Comparison of ENCODE assay signal across 13 cellular contexts in genomic region chr6:135280375-135281136, GRCh38.
DNase-seq lines count a peak whose midpoint lies in the region; ATAC-seq and TF ChIP-seq lines count a peak whose summit lies in the region.
"Had no signal": no experiment of that assay in that cellular context is flagged by ENCODE, and none has a peak within 500 bp of the region (broad histone marks: within the 10 kb centered on the region; RNA-seq: fewer than 3 reads in every experiment).

No MANE protein-coding gene starts in this region.

- DNase-seq in SHP77 (lab: John Stamatoyannopoulos, UW) (peak; percentile 11 to 24), SHP77 treated with DMSO at 0.1 percent for 48 hours (lab: John Stamatoyannopoulos, UW) (no peak), NOMO-1 (lab: John Stamatoyannopoulos, UW; ENCODE audit: unreplicated experiment in 2 of 2) (peak; percentile 83 to 98), cardiac fibroblast (ENCODE audit: low read depth in 2 of 2) (peak; percentile 27 to 71), upper lobe of right lung (no peak), glutamatergic neuron (no peak)
- DNase-seq: brain microvascular endothelial cell, esophagus squamous epithelium, NCI-H524 treated with DMSO at 0.1 percent for 48 hours had no signal

- no peaks in the 10 kb centered on the region for H3K4me1 ChIP-seq in upper lobe of right lung
- H3K4me1 ChIP-seq: parathyroid adenoma had no signal

- no peak overlapping the region for H3K27ac Mint-ChIP-seq in glutamatergic neuron (ENCODE audit: unreplicated experiment)
- H3K27ac Mint-ChIP-seq: T-helper 2 cell treated with Interferon-gamma antibody and Interleukin-4, amounts not matched to agents 5 μg/mL and 100 μg/mL, for 36 hours had no signal

- H3K4me1 Mint-ChIP-seq in glutamatergic neuron (ENCODE audit: low read depth, unreplicated experiment): no peaks in the 10 kb centered on the region

- H3K9me3 Mint-ChIP-seq in glutamatergic neuron (ENCODE audit: unreplicated experiment): no peaks in the 10 kb centered on the region
- H3K9me3 Mint-ChIP-seq: T-helper 2 cell treated with Interferon-gamma antibody and Interleukin-4, amounts not matched to agents 5 μg/mL and 100 μg/mL, for 36 hours had no signal

- intact Hi-C loops in upper lobe of right lung (cut with DNase I): no loop called here

- H3K9me3 ChIP-seq in upper lobe of right lung: no peaks in the 10 kb centered on the region
- H3K9me3 ChIP-seq: esophagus squamous epithelium had no signal

- ATAC-seq in upper lobe of right lung: peak; percentile 30
- ATAC-seq in GM21576 (IDR thresholded peaks at IDR 0.05; ENCODE audit: unreplicated experiment): no peak
- no peak for ATAC-seq in HG03108 (IDR thresholded peaks at IDR 0.05; ENCODE audit: unreplicated experiment)

- no peaks in the 10 kb centered on the region for H3K36me3 Mint-ChIP-seq in glutamatergic neuron (ENCODE audit: unreplicated experiment)

- no peaks in the 10 kb centered on the region for H3K27me3 Mint-ChIP-seq in glutamatergic neuron (ENCODE audit: unreplicated experiment)

- H3K36me3 ChIP-seq in upper lobe of right lung: no peaks in the 10 kb centered on the region
- H3K36me3 ChIP-seq: esophagus squamous epithelium had no signal

- no peak overlapping the region for H3K4me3 ChIP-seq in cardiac fibroblast (replicated peaks in 1 of 2; ENCODE audit: low read depth in 2 of 2, low read length in 2 of 2)
- H3K4me3 ChIP-seq in upper lobe of right lung: no peak overlapping the region
- H3K4me3 ChIP-seq: esophagus squamous epithelium had no signal

- H3K4me3 Mint-ChIP-seq in glutamatergic neuron (ENCODE audit: unreplicated experiment): no peak overlapping the region
- H3K4me3 Mint-ChIP-seq: T-helper 2 cell treated with Interferon-gamma antibody and Interleukin-4, amounts not matched to agents 5 μg/mL and 100 μg/mL, for 36 hours had no signal

- no peaks in the 10 kb centered on the region for H3K27me3 ChIP-seq in upper lobe of right lung
- H3K27me3 ChIP-seq: brain microvascular endothelial cell, esophagus squamous epithelium had no signal

- TF ChIP-seq CTCF in cardiac fibroblast (IDR thresholded peaks at IDR 0.05; ENCODE audit: low read depth, low read length): no peak
- no peak for TF ChIP-seq CTCF in upper lobe of right lung (IDR thresholded peaks at IDR 0.05)
- no peak for TF ChIP-seq CTCF in glutamatergic neuron (IDR thresholded peaks at IDR 0.05; ENCODE audit: partially characterized antibody, unreplicated experiment)

- no peak overlapping the region for H3K27ac ChIP-seq in upper lobe of right lung
- H3K27ac ChIP-seq: brain microvascular endothelial cell, parathyroid adenoma had no signal

Comparison
In these comparisons a context has a peak if more than half of its experiments do, and no peak if none do; other contexts are left out.
1. DNase-seq: peak in SHP77 (2 of 2), NOMO-1 (2 of 2) and cardiac fibroblast (2 of 2); none in SHP77 treated with DMSO at 0.1 percent for 48 hours (single experiment), upper lobe of right lung (single experiment) and glutamatergic neuron (single experiment).